ENCODE assay signal across 1 cellular context in the genomic region with DNA sequence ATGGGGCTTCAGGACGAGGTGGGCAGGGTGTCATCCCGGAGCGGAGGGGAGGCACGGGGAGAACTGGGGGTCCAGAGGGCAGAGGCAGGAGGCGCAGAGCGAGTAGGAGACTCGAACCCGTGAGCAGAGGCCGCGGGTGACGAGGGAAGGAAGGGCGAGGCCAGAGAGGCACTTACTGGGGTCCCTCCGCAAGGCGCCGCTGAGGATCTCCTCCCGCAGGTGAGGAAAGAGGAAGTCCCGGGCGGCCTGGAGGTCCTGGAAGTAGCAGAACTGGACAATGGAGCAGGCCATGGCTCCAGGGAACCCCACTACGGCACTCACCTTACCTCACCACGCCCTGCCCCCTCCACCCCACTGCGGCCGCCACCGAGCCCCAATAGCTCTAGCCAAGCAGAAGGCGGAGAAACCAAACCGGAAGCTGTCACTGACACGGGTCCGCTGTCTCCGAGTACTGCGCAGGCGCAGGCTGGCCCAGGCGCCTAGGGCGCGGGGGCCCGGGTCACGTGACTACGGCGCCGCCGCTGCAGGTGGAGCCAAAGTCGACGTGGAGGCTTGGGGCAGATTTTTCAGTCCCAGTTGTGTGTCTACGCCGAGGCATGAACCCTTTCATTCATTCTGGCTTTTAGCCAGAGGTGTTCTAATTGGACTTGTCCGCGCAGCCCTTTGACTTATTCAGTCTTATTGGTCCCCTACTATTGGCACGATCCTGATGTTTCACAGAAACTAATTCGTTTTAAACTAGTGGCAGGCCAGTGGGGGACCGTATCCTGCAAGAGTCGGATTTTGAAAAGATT.
A peak's percentile ranks its signal among the peaks of the same experiment; 100 is the strongest.
TF ChIP-seq lines count a peak whose summit lies in the region.

TSS of gene RAB3GAP2 (minus strand) at position 407 of the 794 bp plus-strand sequence. CDS start at position 291, 116 bp downstream.

TF ChIP-seq in H1, 55 proteins besides CTCF, POLR2A, EP300 and RAD21:
- TF ChIP-seq CHD1 (IDR thresholded peaks at IDR 0.05; ENCODE audit: low read depth, low read length) (no peak), MAX (IDR thresholded peaks at IDR 0.05) (peak; percentile 94), GABPA (IDR thresholded peaks at IDR 0.05; ENCODE audit: borderline replicate concordance, insufficient read depth, low read length) (peak; percentile 77; the same call in 1 of the 2 replicates), RFX5 (IDR thresholded peaks at IDR 0.05; ENCODE audit: borderline replicate concordance, low read depth, low read length) (no peak), POLR2AphosphoS5 (IDR thresholded peaks at IDR 0.05; ENCODE audit: low read depth, low read length) (peak; percentile 94), KDM1A (IDR thresholded peaks at IDR 0.05; ENCODE audit: borderline replicate concordance, low read length) (no peak), SP1 (IDR thresholded peaks at IDR 0.05; ENCODE audit: low read depth, low read length) (no peak; the same call in 1 of the 2 replicates), RBBP5 (IDR thresholded peaks at IDR 0.05; ENCODE audit: borderline replicate concordance, low read depth, low read length) (peak; percentile 73; the same call in 1 of the 2 replicates), USF2 (IDR thresholded peaks at IDR 0.05; ENCODE audit: low read length) (peak; percentile 97), SRF (IDR thresholded peaks at IDR 0.05; ENCODE audit: low read depth, low read length) (no peak), ASH2L (IDR thresholded peaks at IDR 0.05; ENCODE audit: low read length) (peak; percentile 88), TBP (IDR thresholded peaks at IDR 0.05; ENCODE audit: low read depth, low read length) (peak; percentile 74), PHF8 (conservative IDR thresholded peaks at IDR 0.05; ENCODE audit: low read depth, low read length) (peak; percentile 86), E2F6 (IDR thresholded peaks at IDR 0.05) (peak; percentile 96), RNF2 (IDR thresholded peaks at IDR 0.05; ENCODE audit: borderline replicate concordance, low read depth, low read length, missing control alignments, poor library complexity, severe bottlenecking) (no peak), HDAC6 (IDR thresholded peaks at IDR 0.05; ENCODE audit: low read depth, low read length) (no peak), CBX5 (IDR thresholded peaks at IDR 0.05; ENCODE audit: low read depth, low read length) (no peak), NRF1 (IDR thresholded peaks at IDR 0.05; ENCODE audit: low read depth, low read length) (peak; percentile 80), YY1 (IDR thresholded peaks at IDR 0.05; ENCODE audit: low read depth, low read length) (no peak), CREB1 (IDR thresholded peaks at IDR 0.05) (peak; percentile 57), POU5F1 (IDR thresholded peaks at IDR 0.05; ENCODE audit: low read depth, low read length) (no peak), ATF3 (IDR thresholded peaks at IDR 0.05; ENCODE audit: insufficient read depth, low read depth, low read length) (peak; percentile 89), TAF1 (IDR thresholded peaks at IDR 0.05; ENCODE audit: low read depth, low read length) (peak; percentile 77), FOSL1 (IDR thresholded peaks at IDR 0.05; ENCODE audit: insufficient read depth, low read depth, low read length) (no peak), KDM4A (IDR thresholded peaks at IDR 0.05; ENCODE audit: low read depth, low read length, severe bottlenecking) (peak; percentile 85), SP4 (IDR thresholded peaks at IDR 0.05; ENCODE audit: low read length) (no peak), TEAD4 (IDR thresholded peaks at IDR 0.05; ENCODE audit: low read depth, low read length) (no peak), SP2 (IDR thresholded peaks at IDR 0.05; ENCODE audit: low read length) (no peak), TAF7 (optimal IDR thresholded peaks at IDR 0.05; ENCODE audit: borderline replicate concordance, low read depth, low read length) (no peak), JUND (IDR thresholded peaks at IDR 0.05; ENCODE audit: low read length) (no peak), CHD2 (IDR thresholded peaks at IDR 0.05; ENCODE audit: low read length) (no peak), SIN3A (conservative IDR thresholded peaks at IDR 0.05 in 1 of 2, IDR thresholded peaks at IDR 0.05 in 1 of 2; ENCODE audit: low read depth in 1 of 2, low read length in 2 of 2) (peak in 1 of 2 experiments; percentile 67; a peak in 1 of 4 replicates), SIX5 (IDR thresholded peaks at IDR 0.05; ENCODE audit: low read depth, low read length) (no peak), GTF2F1 (IDR thresholded peaks at IDR 0.05; ENCODE audit: borderline replicate concordance, low read depth, low read length) (peak; percentile 92), BRCA1 (IDR thresholded peaks at IDR 0.05; ENCODE audit: low read depth, low read length) (no peak), ATF2 (IDR thresholded peaks at IDR 0.05; ENCODE audit: low read length) (no peak; the same call in 1 of the 2 replicates)
